1 cellular context compared by ENCODE assay signal in genomic region chr15:51726302-51727073, GRCh38.
A peak's percentile ranks its signal among the peaks of the same experiment; 100 is the strongest.
TF ChIP-seq lines count a peak whose summit lies in the region.

No MANE protein-coding gene starts in this region.

TF ChIP-seq in IMR-90, 13 proteins besides CTCF, POLR2A, EP300 and RAD21:
- TF ChIP-seq, protein P1, sequence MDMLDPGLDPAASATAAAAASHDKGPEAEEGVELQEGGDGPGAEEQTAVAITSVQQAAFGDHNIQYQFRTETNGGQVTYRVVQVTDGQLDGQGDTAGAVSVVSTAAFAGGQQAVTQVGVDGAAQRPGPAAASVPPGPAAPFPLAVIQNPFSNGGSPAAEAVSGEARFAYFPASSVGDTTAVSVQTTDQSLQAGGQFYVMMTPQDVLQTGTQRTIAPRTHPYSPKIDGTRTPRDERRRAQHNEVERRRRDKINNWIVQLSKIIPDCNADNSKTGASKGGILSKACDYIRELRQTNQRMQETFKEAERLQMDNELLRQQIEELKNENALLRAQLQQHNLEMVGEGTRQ (IDR thresholded peaks at IDR 0.05; ENCODE audit: low read depth, low read length): no peak
- TF ChIP-seq ELK1 (IDR thresholded peaks at IDR 0.05; ENCODE audit: borderline replicate concordance, low read depth, low read length) (no peak), CHD1 (IDR thresholded peaks at IDR 0.05; ENCODE audit: low read depth, low read length) (no peak), BHLHE40 (IDR thresholded peaks at IDR 0.05; ENCODE audit: low read depth, low read length) (0 out of 2 replicates have a peak, but pooled peaks have one; percentile 39), RCOR1 (IDR thresholded peaks at IDR 0.05; ENCODE audit: insufficient replicate concordance, low read length) (no peak), MXI1 (IDR thresholded peaks at IDR 0.05; ENCODE audit: borderline replicate concordance, low read depth, low read length) (no peak), NFE2L2 (IDR thresholded peaks at IDR 0.05; ENCODE audit: low read depth, low read length) (no peak), RFX5 (IDR thresholded peaks at IDR 0.05; ENCODE audit: low read depth, low read length) (no peak), MAZ (IDR thresholded peaks at IDR 0.05; ENCODE audit: borderline replicate concordance, low read depth, low read length) (peak; percentile 74; the same call in 1 of the 2 replicates), MAFK (IDR thresholded peaks at IDR 0.05; ENCODE audit: low read depth, low read length) (no peak), FOS (IDR thresholded peaks at IDR 0.05; ENCODE audit: low read depth, low read length) (peak; percentile 93), SMC3 (IDR thresholded peaks at IDR 0.05; ENCODE audit: low read depth, low read length) (no peak), CEBPB (IDR thresholded peaks at IDR 0.05; ENCODE audit: low read depth, low read length) (no peak)
